Comparison of ENCODE assay signal across 13 cellular contexts in genomic region chr19:39936020-39936419, GRCh38. TPM values are rescaled to one million over a fixed set of nuclear protein-coding genes. Genes with fewer than 3 reads are reported as not detected.
DNase-seq lines count a peak whose midpoint lies in the region; ATAC-seq and TF ChIP-seq lines count a peak whose summit lies in the region.
"Had no signal": no experiment of that assay in that cellular context is flagged by ENCODE, and none has a peak within 500 bp of the region (broad histone marks: within the 10 kb centered on the region; RNA-seq: fewer than 3 reads in every experiment).

No MANE protein-coding gene starts in this region.

- H3K4me1 ChIP-seq in H9 (ENCODE audit: insufficient read depth, low read length) = no peaks in the 10 kb centered on the region

- H2BK20ac ChIP-seq in H9 (ENCODE audit: low read depth, low read length, poor library complexity, severe bottlenecking) = no peak overlapping the region

- no peaks in the 10 kb centered on the region for H3K27me3 ChIP-seq in H9 (ENCODE audit: insufficient read depth, low read length)

- H3T11ph ChIP-seq in H9 (ENCODE audit: low read length) = no peak overlapping the region

- H3K79me2 ChIP-seq in H9 (ENCODE audit: insufficient read depth, low read length) = no peaks in the 10 kb centered on the region

- no CpG with 5 or more reads among the region's 3 CpGs for WGBS in H9 (ENCODE audit: extremely low coverage, insufficient read length, low lambda C conversion rate)

- TF ChIP-seq CTCF in H9 (conservative IDR thresholded peaks at IDR 0.05) (no peak), neural crest cell (conservative IDR thresholded peaks at IDR 0.05) (no peak)

- H3K18ac ChIP-seq in H9 (ENCODE audit: insufficient read length, low read depth, low read length) = no peak overlapping the region

- no peak overlapping the region for H3K9ac ChIP-seq in H9 (ENCODE audit: extremely low read depth, insufficient read length, low read length)

- no peak overlapping the region for H2BK12ac ChIP-seq in H9 (ENCODE audit: insufficient read length, low read depth, low read length)

- H3K56ac ChIP-seq in H9 (ENCODE audit: insufficient read length, low read depth, low read length) = no peak overlapping the region

- H3K4me2 ChIP-seq in H9 (ENCODE audit: insufficient read depth, insufficient read length, low read length) = no peak overlapping the region

- H3K36me3 Mint-ChIP-seq in T-helper 1 cell treated with Interleukin-12 subunit alpha and Interleukin-12 subunit beta and Interleukin-4 antibody, amounts not matched to agents 30 μg/mL and 1 μg/mL, for 36 hours (ENCODE audit: low read depth) = peaks cover 22% of the 10 kb centered on the region
- H3K36me3 Mint-ChIP-seq in H9 (ENCODE audit: insufficient read depth in 1 of 3, low read depth in 3 of 3) (no peaks in the 10 kb centered on the region), neural crest cell (ENCODE audit: low read depth) (no peaks in the 10 kb centered on the region)

- no peak overlapping the region for H3K23ac ChIP-seq in H9 (ENCODE audit: insufficient read length, low read depth, low read length)

- H3K9me3 Mint-ChIP-seq in T-helper 1 cell treated with Interleukin-12 subunit alpha and Interleukin-12 subunit beta and Interleukin-4 antibody, amounts not matched to agents 30 μg/mL and 1 μg/mL, for 36 hours = peaks cover 20% of the 10 kb centered on the region
- H3K9me3 Mint-ChIP-seq in H9 (peaks cover 0 to 2% of the 10 kb centered on the region in 2 experiments; a peak in 1 of 5 replicates), neural crest cell (peaks cover 7% of the 10 kb centered on the region)

- H4K91ac ChIP-seq in H9 (ENCODE audit: insufficient read length, low read depth, low read length) = no peak overlapping the region

- no peak overlapping the region for H3K27ac ChIP-seq in H9 (ENCODE audit: insufficient read length, low read depth, low read length)
- peak overlapping the region; percentile 43 for H3K27ac ChIP-seq in angular gyrus (ENCODE audit: low read depth, low read length)

- H4K8ac ChIP-seq in H9 (replicated peaks; ENCODE audit: insufficient read length, low read depth, low read length) = no peak overlapping the region

- H3K4me3 Mint-ChIP-seq in T-helper 1 cell treated with Interleukin-12 subunit alpha and Interleukin-12 subunit beta and Interleukin-4 antibody, amounts not matched to agents 30 μg/mL and 1 μg/mL, for 36 hours = peak overlapping the region; percentile 29
- no peak overlapping the region for H3K4me3 Mint-ChIP-seq in H9
- no peak overlapping the region for H3K4me3 Mint-ChIP-seq in neural crest cell

- H4K5ac ChIP-seq in H9 (ENCODE audit: insufficient read length, low read depth, low read length) = peak overlapping the region; percentile 33

- H2BK5ac ChIP-seq in H9 (ENCODE audit: insufficient read length, low read length) = no peak overlapping the region

- no peaks in the 10 kb centered on the region for H3K23me2 ChIP-seq in H9 (ENCODE audit: insufficient read length, low read depth, low read length, poor library complexity, severe bottlenecking)

- no peaks in the 10 kb centered on the region for H3K79me1 ChIP-seq in H9 (ENCODE audit: insufficient read depth, low read depth, low read length, poor library complexity, severe bottlenecking)

- H2BK120ac ChIP-seq in H9 (ENCODE audit: low read depth, low read length, poor library complexity, severe bottlenecking) = no peak overlapping the region

- H3K14ac ChIP-seq in H9 (ENCODE audit: insufficient read depth, low read length) = 0 out of 2 replicates have a peak overlapping the region, but pooled peaks have one; percentile 24

- no peaks in the 10 kb centered on the region for H3K9me3 ChIP-seq in H9 (ENCODE audit: control insufficient read depth, low read depth, low read length)

- no peak for DNase-seq in T-helper 1 cell
- DNase-seq in H9 = no peak
- DNase-seq in neural crest cell (ENCODE audit: low read depth, low spot score) = no peak
- DNase-seq in T1000 (lab: John Stamatoyannopoulos, UW) = no peak
- DNase-seq: 8988T, anterior cingulate cortex, MG63, NCI-H2171, spleen had no signal

- H3K27ac Mint-ChIP-seq in T-helper 1 cell treated with Interleukin-12 subunit alpha and Interleukin-12 subunit beta and Interleukin-4 antibody, amounts not matched to agents 30 μg/mL and 1 μg/mL, for 36 hours = peak overlapping the region; percentile 86
- H3K27ac Mint-ChIP-seq in H9 = peak overlapping the region in 1 of 3 experiments; percentile 31; a peak in 1 of 7 replicates
- peak overlapping the region; percentile 14 for H3K27ac Mint-ChIP-seq in neural crest cell (ENCODE audit: unreplicated experiment)

- no peak overlapping the region for H2AK5ac ChIP-seq in H9 (ENCODE audit: insufficient read length, low read length)

- H2AFZ ChIP-seq in H9 (ENCODE audit: low read length) = no peak overlapping the region

- H3K27me3 Mint-ChIP-seq in T-helper 1 cell treated with Interleukin-12 subunit alpha and Interleukin-12 subunit beta and Interleukin-4 antibody, amounts not matched to agents 30 μg/mL and 1 μg/mL, for 36 hours (ENCODE audit: low read depth) = no peaks in the 10 kb centered on the region
- H3K27me3 Mint-ChIP-seq in H9 (ENCODE audit: low read depth) = no peaks in the 10 kb centered on the region
- H3K27me3 Mint-ChIP-seq in neural crest cell (ENCODE audit: low read depth) = peaks cover 9% of the 10 kb centered on the region

- ATAC-seq in HG02798 (IDR thresholded peaks at IDR 0.05; ENCODE audit: poor library complexity, unreplicated experiment) = no peak
- ATAC-seq in GM21717 (IDR thresholded peaks at IDR 0.05; ENCODE audit: unreplicated experiment) = no peak

- H4K20me1 ChIP-seq in H9 (ENCODE audit: control insufficient read depth, insufficient read depth, insufficient read length) = no peaks in the 10 kb centered on the region

- H2BK15ac ChIP-seq in H9 (ENCODE audit: low read depth, low read length) = no peak overlapping the region

- H3K4ac ChIP-seq in H9 (ENCODE audit: low read depth, low read length) = no peak overlapping the region

- peaks cover 53% of the 10 kb centered on the region for H3K4me1 Mint-ChIP-seq in T-helper 1 cell treated with Interleukin-12 subunit alpha and Interleukin-12 subunit beta and Interleukin-4 antibody, amounts not matched to agents 30 μg/mL and 1 μg/mL, for 36 hours (ENCODE audit: low read depth)
- H3K4me1 Mint-ChIP-seq in H9 (no peaks in the 10 kb centered on the region), neural crest cell (no peaks in the 10 kb centered on the region)

RNA-seq across cellular contexts. Expression of gene FCGBP, which starts 1.6 kb away (rescaled TPM):
- total RNA-seq in H9 (2021) = 0.13 and 0.15 TPM in 2 replicates
- 1.0 and 1.6 TPM in 2 replicates for total RNA-seq in neural crest cell

RNA-seq across cellular contexts. Expression of gene PSMC4, which starts 34.9 kb away (rescaled TPM):
- total RNA-seq in H9 (2021) (111 and 119 TPM in 2 replicates), neural crest cell (114 and 118 TPM in 2 replicates)
